25 cellular contexts compared by ENCODE assay signal in the genomic region with DNA sequence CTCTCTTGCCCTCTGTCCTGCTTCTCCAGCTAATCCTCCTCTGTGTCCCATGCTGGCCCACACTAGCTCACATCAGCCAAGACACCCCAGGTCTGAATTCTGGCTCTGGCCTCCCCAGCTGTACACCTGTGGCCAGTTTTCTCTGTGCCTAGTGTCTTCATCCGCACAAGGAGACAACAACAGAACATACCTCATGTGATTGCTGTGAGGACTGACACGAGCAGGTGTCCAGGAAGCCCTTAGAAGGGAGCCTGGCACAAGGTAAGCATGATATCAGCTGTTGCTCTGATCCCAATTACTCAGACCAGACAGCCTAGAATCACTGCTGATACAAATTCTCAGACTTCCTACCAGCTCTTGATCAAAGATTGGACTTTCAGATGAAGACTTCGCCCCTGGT.
DNase-seq lines count a peak whose midpoint lies in the region; ATAC-seq and TF ChIP-seq lines count a peak whose summit lies in the region.
"Had no signal": no experiment of that assay in that cellular context is flagged by ENCODE, and none has a peak within 500 bp of the region (broad histone marks: within the 10 kb centered on the region; RNA-seq: fewer than 3 reads in every experiment).

No MANE protein-coding gene starts in this region.

- DNase-seq in DMS53 treated with DMSO at 0.1 percent for 48 hours (lab: John Stamatoyannopoulos, UW; ENCODE audit: unreplicated experiment) = peak; percentile 46
- peak; percentile 44 for DNase-seq in NCI-H2029 (lab: John Stamatoyannopoulos, UW)
- peak; percentile 9 for DNase-seq in myocyte (ENCODE audit: low read depth)
- DNase-seq in stimulated activated effector memory CD8-positive, alpha-beta T cell treated with anti-CD3 and anti-CD28 coated beads, Interleukin-12 subunit alpha, Interleukin-12 subunit beta, amount 100 ng/mL, for 72 hours (ENCODE audit: low spot score in 2 of 2) = no peak
- DNase-seq in stimulated activated CD4-positive, alpha-beta T cell treated with anti-CD3 and anti-CD28 coated beads, Interleukin-15, amount 100 ng/mL, for 24 hours = no peak
- DNase-seq in CD14-positive monocyte (ENCODE audit: low spot score) = no peak
- DNase-seq: activated naive CD4-positive, alpha-beta T cell treated with Interleukin-2 at 50 U/mL for 16 hours; body of pancreas; Caco-2; esophagus squamous epithelium; GM23248; HFFc6; kidney; NCI-H1930; NCI-H226; NCI-H82; stimulated activated naive B cell treated with anti-CD40 and anti-IgM and Interleukin-4, amounts not matched to agents 10 μg/mL and 1 μg/mL and 100 μg/mL, for 72 hours; substantia nigra; upper lobe of left lung had no signal

- H3K4me3 Mint-ChIP-seq in stimulated activated effector memory CD8-positive, alpha-beta T cell treated with anti-CD3 and anti-CD28 coated beads, Interleukin-12 subunit alpha, Interleukin-12 subunit beta, amount 100 ng/mL, for 72 hours = no peak overlapping the region
- H3K4me3 Mint-ChIP-seq in CD14-positive monocyte = no peak overlapping the region
- H3K4me3 Mint-ChIP-seq: activated CD4-positive, alpha-beta T cell treated with anti-CD3 and anti-CD28 coated beads, Interleukin-2, amount 10 ng/mL, durations not matched to agents 7 days and 5 days; HFFc6; mesothelial cell of epicardium; stimulated activated naive B cell treated with anti-CD40 and anti-IgM and Interleukin-4, amounts not matched to agents 10 μg/mL and 1 μg/mL and 100 μg/mL, for 72 hours had no signal

- intact Hi-C loops in CD14-positive monocyte (cut with micrococcal nuclease) = no loop called here

- ATAC-seq in stimulated activated effector memory CD8-positive, alpha-beta T cell treated with anti-CD3 and anti-CD28 coated beads, Interleukin-12 subunit alpha, Interleukin-12 subunit beta, amount 100 ng/mL, for 72 hours = no peak
- ATAC-seq: body of pancreas; foreskin keratinocyte; stimulated activated naive B cell treated with anti-CD40 and anti-IgM and Interleukin-4, amounts not matched to agents 10 μg/mL and 1 μg/mL and 100 μg/mL, for 72 hours had no signal

- peaks cover 4% of the 10 kb centered on the region for H3K4me1 Mint-ChIP-seq in stimulated activated effector memory CD8-positive, alpha-beta T cell treated with anti-CD3 and anti-CD28 coated beads, Interleukin-12 subunit alpha, Interleukin-12 subunit beta, amount 100 ng/mL, for 72 hours
- no peaks in the 10 kb centered on the region for H3K4me1 Mint-ChIP-seq in CD14-positive monocyte
- H3K4me1 Mint-ChIP-seq: stimulated activated naive B cell treated with anti-CD40 and anti-IgM and Interleukin-4, amounts not matched to agents 10 μg/mL and 1 μg/mL and 100 μg/mL, for 72 hours had no signal

- peak overlapping the region; percentile 62 for H3K27ac ChIP-seq in cingulate gyrus (ENCODE audit: low read depth, low read length)
- H3K27ac ChIP-seq: body of pancreas, esophagus squamous epithelium, foreskin keratinocyte, GM23248, SJSA1, upper lobe of left lung had no signal

- no peak overlapping the region for H3K27ac Mint-ChIP-seq in stimulated activated effector memory CD8-positive, alpha-beta T cell treated with anti-CD3 and anti-CD28 coated beads, Interleukin-12 subunit alpha, Interleukin-12 subunit beta, amount 100 ng/mL, for 72 hours
- no peak overlapping the region for H3K27ac Mint-ChIP-seq in CD14-positive monocyte
- H3K27ac Mint-ChIP-seq: HFFc6; mesothelial cell of epicardium; stimulated activated naive B cell treated with anti-CD40 and anti-IgM and Interleukin-4, amounts not matched to agents 10 μg/mL and 1 μg/mL and 100 μg/mL, for 72 hours had no signal

- no peak for TF ChIP-seq CTCF in CD14-positive monocyte (IDR thresholded peaks at IDR 0.05)

- no peaks in the 10 kb centered on the region for H3K9me3 Mint-ChIP-seq in stimulated activated effector memory CD8-positive, alpha-beta T cell treated with anti-CD3 and anti-CD28 coated beads, Interleukin-12 subunit alpha, Interleukin-12 subunit beta, amount 100 ng/mL, for 72 hours
- H3K9me3 Mint-ChIP-seq in CD14-positive monocyte = peaks cover 2 to 13% (median 11%) of the 10 kb centered on the region in 7 donors
- H3K9me3 Mint-ChIP-seq: HFFc6; naive thymus-derived CD8-positive, alpha-beta T cell had no signal

- peaks cover 0 to 13% (median 3%) of the 10 kb centered on the region in 3 donors for H3K27me3 Mint-ChIP-seq in CD14-positive monocyte (ENCODE audit: low read depth in 3 of 3)

- no peaks in the 10 kb centered on the region for H3K36me3 Mint-ChIP-seq in stimulated activated effector memory CD8-positive, alpha-beta T cell treated with anti-CD3 and anti-CD28 coated beads, Interleukin-12 subunit alpha, Interleukin-12 subunit beta, amount 100 ng/mL, for 72 hours
- no peaks in the 10 kb centered on the region for H3K36me3 Mint-ChIP-seq in CD14-positive monocyte
- H3K36me3 Mint-ChIP-seq: mesothelial cell of epicardium; naive thymus-derived CD8-positive, alpha-beta T cell; stimulated activated naive B cell treated with anti-CD40 and anti-IgM and Interleukin-4, amounts not matched to agents 10 μg/mL and 1 μg/mL and 100 μg/mL, for 72 hours had no signal

Comparison
In these comparisons a context has a peak if more than half of its experiments do, and no peak if none do; other contexts are left out.
1. DNase-seq: peak in DMS53 treated with DMSO at 0.1 percent for 48 hours (single experiment), NCI-H2029 (single experiment) and myocyte (single experiment); none in stimulated activated effector memory CD8-positive, alpha-beta T cell treated with anti-CD3 and anti-CD28 coated beads, Interleukin-12 subunit alpha, Interleukin-12 subunit beta, amount 100 ng/mL, for 72 hours (0 of 2), stimulated activated CD4-positive, alpha-beta T cell treated with anti-CD3 and anti-CD28 coated beads, Interleukin-15, amount 100 ng/mL, for 24 hours (single experiment) and CD14-positive monocyte (single experiment).